32 cellular contexts compared by ENCODE assay signal in genomic region chr4:98249831-98250230, GRCh38.
"Had no signal": no experiment of that assay in that cellular context is flagged by ENCODE, and none has a peak within 500 bp of the region (broad histone marks: within the 10 kb centered on the region; RNA-seq: fewer than 3 reads in every experiment).

No MANE protein-coding gene starts in this region.

- ATAC-seq: activated CD8-positive, alpha-beta memory T cell treated with anti-CD3 and anti-CD28 coated beads, Interleukin-2, amount 10 ng/mL, durations not matched to agents 7 days and 5 days; activated CD8-positive, alpha-beta T cell treated with anti-CD3 and anti-CD28 coated beads, Interleukin-2, amount 10 ng/mL, durations not matched to agents 7 days and 5 days; gastroesophageal sphincter; heart right ventricle had no signal

- H3K4me2 ChIP-seq: hepatocyte had no signal

- H3K4me3 ChIP-seq: esophagus squamous epithelium, gastroesophageal sphincter, heart right ventricle, hepatocyte had no signal

- H3K9me3 Mint-ChIP-seq: activated CD4-positive, alpha-beta memory T cell treated with anti-CD3 and anti-CD28 coated beads for 36 hours; activated naive CD4-positive, alpha-beta T cell treated with anti-CD3 and anti-CD28 coated beads, Interleukin-2, amount 10 ng/mL, durations not matched to agents 7 days and 5 days; central memory CD8-positive, alpha-beta T cell had no signal

- H3K9me3 ChIP-seq: gastroesophageal sphincter had no signal

- H3K27ac Mint-ChIP-seq: activated CD4-positive, alpha-beta memory T cell treated with anti-CD3 and anti-CD28 coated beads for 36 hours; activated CD4-positive, alpha-beta T cell treated with anti-CD3 and anti-CD28 coated beads for 36 hours; activated CD4-positive, alpha-beta T cell treated with anti-CD3 and anti-CD28 coated beads, Interleukin-2, amount 10 ng/mL, durations not matched to agents 24 days and 14 days; activated CD8-positive, alpha-beta memory T cell treated with anti-CD3 and anti-CD28 coated beads, Interleukin-2, amount 10 ng/mL, durations not matched to agents 7 days and 5 days; activated CD8-positive, alpha-beta T cell treated with anti-CD3 and anti-CD28 coated beads, Interleukin-2, amount 10 ng/mL, durations not matched to agents 7 days and 5 days; activated naive CD4-positive, alpha-beta T cell treated with anti-CD3 and anti-CD28 coated beads, Interleukin-2, amount 10 ng/mL, durations not matched to agents 7 days and 5 days; activated naive CD8-positive, alpha-beta T cell treated with anti-CD3 and anti-CD28 coated beads, Interleukin-2, amount 10 ng/mL, durations not matched to agents 7 days and 5 days had no signal

- H3K36me3 ChIP-seq: brain microvascular endothelial cell, esophagus squamous epithelium, gastroesophageal sphincter, heart right ventricle had no signal

- H3K4me1 Mint-ChIP-seq: activated naive CD4-positive, alpha-beta T cell treated with anti-CD3 and anti-CD28 coated beads, Interleukin-2, amount 10 ng/mL, durations not matched to agents 7 days and 5 days; central memory CD8-positive, alpha-beta T cell had no signal

- H3K27me3 ChIP-seq: brain microvascular endothelial cell, esophagus squamous epithelium, gastroesophageal sphincter, heart right ventricle, hepatocyte had no signal

- H3K79me2 ChIP-seq: hepatocyte had no signal

- H3K27me3 Mint-ChIP-seq: activated CD4-positive, alpha-beta memory T cell treated with anti-CD3 and anti-CD28 coated beads for 36 hours; activated CD8-positive, alpha-beta memory T cell treated with anti-CD3 and anti-CD28 coated beads, Interleukin-2, amount 10 ng/mL, durations not matched to agents 7 days and 5 days; activated naive CD8-positive, alpha-beta T cell treated with anti-CD3 and anti-CD28 coated beads, Interleukin-2, amount 10 ng/mL, durations not matched to agents 7 days and 5 days had no signal

- H2AFZ ChIP-seq: hepatocyte had no signal

- DNase-seq: activated CD4-positive, alpha-beta memory T cell treated with anti-CD3 and anti-CD28 coated beads for 36 hours; activated CD4-positive, alpha-beta T cell treated with anti-CD3 and anti-CD28 coated beads for 36 hours; activated CD4-positive, alpha-beta T cell treated with anti-CD3 and anti-CD28 coated beads, Interleukin-2, amount 10 ng/mL, durations not matched to agents 24 days and 14 days; activated CD4-positive, CD25-positive, alpha-beta regulatory T cell; activated CD4-positive, CD25-positive, alpha-beta regulatory T cell treated with anti-CD3 and anti-CD28 coated beads, Interleukin-2, amount 50 U/mL, for 72 hours; activated CD8-positive, alpha-beta memory T cell treated with anti-CD3 and anti-CD28 coated beads, Interleukin-2, amount 10 ng/mL, durations not matched to agents 7 days and 5 days; activated CD8-positive, alpha-beta memory T cell treated with anti-CD3 and anti-CD28 coated beads, Interleukin-2, amount 50 U/mL, for 4 hours; activated CD8-positive, alpha-beta T cell treated with anti-CD3 and anti-CD28 coated beads, Interleukin-2, amount 10 ng/mL, durations not matched to agents 7 days and 5 days; activated gamma-delta T cell; activated naive CD4-positive, alpha-beta T cell; activated naive CD4-positive, alpha-beta T cell treated with anti-CD3 and anti-CD28 coated beads, Interleukin-2, amount 10 ng/mL, durations not matched to agents 7 days and 5 days; activated naive CD8-positive, alpha-beta T cell treated with anti-CD3 and anti-CD28 coated beads, Interleukin-2, amount 10 ng/mL, durations not matched to agents 7 days and 5 days; activated T-cell treated with anti-CD3 and anti-CD28 coated beads, Interleukin-2, amount 50 U/mL, for 1 hour; activated T-cell treated with anti-CD3 and anti-CD28 coated beads, Interleukin-2, amount 50 U/mL, for 48 hours; amniotic stem cell; anterior cingulate cortex; brain microvascular endothelial cell; cortex of kidney; effector CD8-positive, alpha-beta T cell; esophagus squamous epithelium; foreskin melanocyte; heart right ventricle; T-helper 2 cell had no signal

- H3K36me3 Mint-ChIP-seq: activated CD4-positive, alpha-beta memory T cell treated with anti-CD3 and anti-CD28 coated beads for 36 hours; activated naive CD4-positive, alpha-beta T cell treated with anti-CD3 and anti-CD28 coated beads, Interleukin-2, amount 10 ng/mL, durations not matched to agents 7 days and 5 days had no signal

- FAIRE-seq: astrocyte, bronchial epithelial cell, colon, endometrium, endothelial cell of umbilical vein had no signal

- H3K27ac ChIP-seq: brain microvascular endothelial cell, epithelial cell of prostate, esophagus squamous epithelium, gastroesophageal sphincter, heart right ventricle, hepatocyte had no signal

- H3K4me1 ChIP-seq: esophagus squamous epithelium, gastroesophageal sphincter, heart right ventricle had no signal

- H3K4me3 Mint-ChIP-seq: activated CD4-positive, alpha-beta memory T cell treated with anti-CD3 and anti-CD28 coated beads for 36 hours; activated CD4-positive, alpha-beta T cell treated with anti-CD3 and anti-CD28 coated beads for 36 hours; activated CD4-positive, alpha-beta T cell treated with anti-CD3 and anti-CD28 coated beads, Interleukin-2, amount 10 ng/mL, durations not matched to agents 24 days and 14 days; activated CD8-positive, alpha-beta memory T cell treated with anti-CD3 and anti-CD28 coated beads, Interleukin-2, amount 10 ng/mL, durations not matched to agents 7 days and 5 days; activated CD8-positive, alpha-beta T cell treated with anti-CD3 and anti-CD28 coated beads, Interleukin-2, amount 10 ng/mL, durations not matched to agents 7 days and 5 days; activated naive CD4-positive, alpha-beta T cell treated with anti-CD3 and anti-CD28 coated beads, Interleukin-2, amount 10 ng/mL, durations not matched to agents 7 days and 5 days; activated naive CD8-positive, alpha-beta T cell treated with anti-CD3 and anti-CD28 coated beads, Interleukin-2, amount 10 ng/mL, durations not matched to agents 7 days and 5 days; central memory CD8-positive, alpha-beta T cell had no signal
